In genomic region chr4:86942185-86942666, GRCh38 we compare ENCODE assay signal across 13 cellular contexts. TPM values are rescaled to one million over a fixed set of nuclear protein-coding genes. Genes with fewer than 3 reads are reported as not detected.
DNase-seq lines count a peak whose midpoint lies in the region; ATAC-seq and TF ChIP-seq lines count a peak whose summit lies in the region.
"Had no signal": no experiment of that assay in that cellular context is flagged by ENCODE, and none has a peak within 500 bp of the region (broad histone marks: within the 10 kb centered on the region; RNA-seq: fewer than 3 reads in every experiment).

No MANE protein-coding gene starts in this region.

- ATAC-seq in left lobe of liver, result peak; percentile 27

- H3K27me3 Mint-ChIP-seq in CD14-positive monocyte (ENCODE audit: low read depth in 3 of 3), result peaks cover 0 to 6% (median 0%) of the 10 kb centered on the region in 3 donors

- H3K9me3 ChIP-seq in adipocyte (ENCODE audit: control insufficient read depth, low read length), result no peaks in the 10 kb centered on the region
- H3K9me3 ChIP-seq: ovary had no signal

- H3K9ac ChIP-seq in adipocyte (ENCODE audit: low read length), result no peak overlapping the region

- H3K4me1 ChIP-seq in adipocyte (ENCODE audit: control insufficient read depth, insufficient read depth, low read length), result peaks cover 34% of the 10 kb centered on the region

- H3K4me1 Mint-ChIP-seq in CD14-positive monocyte, result peaks cover 66% of the 10 kb centered on the region

- peaks cover 0 to 1% of the 10 kb centered on the region in 2 donors for H3K36me3 Mint-ChIP-seq in CD14-positive monocyte

- peak overlapping the region; percentile 58; the same call in 1 of the 2 replicates for H3K27ac ChIP-seq in C4-2B
- H3K27ac ChIP-seq: ovary had no signal

- intact Hi-C loops in posterior vena cava (cut with DNase I) (loop anchor here in 1 of 2 donors (10.0 kb wide), 1 partner anchor 293 kb away; no protein-coding TSS in a partner anchor), CD14-positive monocyte (cut with micrococcal nuclease) (no loop called here)

- no peak for TF ChIP-seq CTCF in C4-2B (conservative IDR thresholded peaks at IDR 0.05)
- no peak for TF ChIP-seq CTCF in CD14-positive monocyte (IDR thresholded peaks at IDR 0.05)

- no peaks in the 10 kb centered on the region for H3K27me3 ChIP-seq in adipocyte (replicated peaks; ENCODE audit: control insufficient read depth, insufficient read depth, low read length)
- H3K27me3 ChIP-seq: ovary had no signal

- H3K9me3 Mint-ChIP-seq in CD14-positive monocyte, result no peaks in the 10 kb centered on the region

- DNase-seq in HuH-7 (ENCODE audit: low spot score), result peak; percentile 16
- DNase-seq in adipocyte (ENCODE audit: low read depth), result peak; percentile 19
- no peak for DNase-seq in left lobe of liver (ENCODE audit: low spot score)
- no peak for DNase-seq in posterior vena cava (ENCODE audit: low spot score)
- DNase-seq in CD14-positive monocyte (ENCODE audit: low spot score), result no peak
- DNase-seq in activated gamma-delta T cell treated with Interleukin-2 at 50 U/mL for 16 hours, result no peak
- no peak for DNase-seq in effector CD4-positive, alpha-beta T cell
- DNase-seq: aorta; GF-D8; NCI-H2171 treated with DMSO at 0.1 percent for 48 hours; ovary; stimulated activated naive CD4-positive, alpha-beta T cell treated with Interleukin-2 at 50 U/mL for 16 hours had no signal

- no peak overlapping the region for H3K4me3 Mint-ChIP-seq in CD14-positive monocyte

- peak overlapping the region in 1 of 7 donors; percentile 20 for H3K27ac Mint-ChIP-seq in CD14-positive monocyte

- H3K4me3 ChIP-seq in adipocyte (ENCODE audit: low read length), result no peak overlapping the region
- H3K4me3 ChIP-seq: ovary had no signal

- H3K36me3 ChIP-seq in adipocyte (ENCODE audit: control insufficient read depth, insufficient read depth, low read length, severe bottlenecking), result no peaks in the 10 kb centered on the region
- H3K36me3 ChIP-seq: ovary had no signal

RNA-seq across cellular contexts. Expression of gene AFF1, which starts 7.4 kb away (rescaled TPM):
- total RNA-seq in left lobe of liver (37.2 TPM), posterior vena cava (10 to 100 TPM; 89.5 to 97.5 TPM)
- 10 to 100 TPM in 1 of 2 donors, 1 to 10 TPM in 1; 7.5 to 20.9 TPM for polyA plus RNA-seq in CD14-positive monocyte

RNA-seq across cellular contexts. Expression of gene C4orf36, which starts 50.0 kb away (rescaled TPM):
- total RNA-seq in left lobe of liver (not detected), posterior vena cava (under 1 TPM; 0.57 to 0.93 TPM)
- polyA plus RNA-seq in CD14-positive monocyte, result under 1 TPM in 1 of 2 donors, not detected in 1; 0.14 TPM

Comparison
In these comparisons a context has a peak if more than half of its experiments do, and no peak if none do; other contexts are left out.
1. DNase-seq: peak in HuH-7 (single experiment) and adipocyte (single experiment); none in left lobe of liver (single experiment), posterior vena cava (single experiment), CD14-positive monocyte (single experiment), activated gamma-delta T cell treated with Interleukin-2 at 50 U/mL for 16 hours (single experiment) and effector CD4-positive, alpha-beta T cell (single experiment).